ENCODE assay signal across 27 cellular contexts in the genomic region with DNA sequence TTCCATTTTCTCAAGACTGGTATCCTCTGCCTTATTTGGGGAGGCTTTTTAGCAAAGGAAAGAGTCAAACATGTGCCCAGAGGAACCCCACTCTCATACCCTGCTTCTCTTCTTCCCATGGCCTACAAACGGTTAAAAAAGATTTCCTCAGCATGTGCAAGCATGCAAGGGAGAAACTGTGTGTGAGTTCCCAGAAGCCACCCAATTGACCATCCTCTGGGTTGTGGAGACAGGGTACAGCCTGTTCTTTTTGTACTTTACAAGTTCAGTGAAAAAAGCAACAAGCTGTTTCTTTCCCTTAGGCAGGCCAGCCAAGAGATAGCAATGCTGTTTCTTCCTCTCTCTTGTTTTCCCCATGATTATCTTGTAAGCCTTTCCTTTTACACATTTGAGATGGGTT.
"Had no signal": no experiment of that assay in that cellular context is flagged by ENCODE, and none has a peak within 500 bp of the region (broad histone marks: within the 10 kb centered on the region; RNA-seq: fewer than 3 reads in every experiment).

No MANE protein-coding gene starts in this region.

- H3K27ac ChIP-seq: brain microvascular endothelial cell, coronary artery, dorsolateral prefrontal cortex, gastroesophageal sphincter, left lung, neutrophil, ovary, SK-N-MC, skin epidermis, VCaP had no signal

- DNase-seq: activated CD4-positive, alpha-beta T cell treated with anti-CD3 and anti-CD28 coated beads for 4 hours; activated CD4-positive, alpha-beta T cell treated with anti-CD3 and anti-CD28 coated beads, Interleukin-2, amount 50 U/mL, for 4 hours; activated CD8-positive, alpha-beta memory T cell treated with anti-CD3 and anti-CD28 coated beads for 24 hours; activated effector memory CD4-positive, alpha-beta T cell treated with anti-CD3 and anti-CD28 coated beads, Interleukin-2, amount 50 U/mL, for 16 hours; activated naive CD4-positive, alpha-beta T cell treated with anti-CD3 and anti-CD28 coated beads for 36 hours; activated naive CD8-positive, alpha-beta T cell treated with anti-CD3 and anti-CD28 coated beads for 36 hours; activated T-cell treated with anti-CD3 and anti-CD28 coated beads, Interleukin-2, amount 50 U/mL, for 1 hour; amniotic stem cell; brain microvascular endothelial cell; dorsolateral prefrontal cortex; effector memory CD4-positive, alpha-beta T cell; hippocampal formation; immature natural killer cell; left lung; nephron progenitor cell; stimulated activated CD4-positive, alpha-beta T cell treated with anti-CD3 and anti-CD28 coated beads, Interleukin-12 subunit alpha, Interleukin-12 subunit beta, amount 100 ng/mL, for 4 hours; stimulated activated CD4-positive, alpha-beta T cell treated with anti-CD3 and anti-CD28 coated beads, Interleukin-4, amount 100 ng/mL, for 24 hours; substantia nigra had no signal

- H3K4me3 ChIP-seq: coronary artery, dorsolateral prefrontal cortex, gastroesophageal sphincter, left lung, ovary, SK-N-MC, skin epidermis, tibial nerve had no signal

- ATAC-seq: gastroesophageal sphincter; left lung; stimulated activated effector memory CD8-positive, alpha-beta T cell treated with anti-CD3 and anti-CD28 coated beads, Interleukin-12 subunit alpha, Interleukin-12 subunit beta, amount 100 ng/mL, for 72 hours had no signal

- H3K9me3 ChIP-seq: gastroesophageal sphincter, left lung, neutrophil, ovary had no signal

- H3K4me1 ChIP-seq: gastroesophageal sphincter, left lung, tibial nerve had no signal

- H3K27me3 ChIP-seq: brain microvascular endothelial cell, gastroesophageal sphincter, left lung, neutrophil, ovary, tibial nerve had no signal

- H3K36me3 ChIP-seq: brain microvascular endothelial cell, gastroesophageal sphincter, left lung, neutrophil, ovary, tibial nerve had no signal
